19 cellular contexts compared by ENCODE assay signal in genomic region chr11:71364176-71364671, GRCh38.
DNase-seq lines count a peak whose midpoint lies in the region; TF ChIP-seq lines count a peak whose summit lies in the region.
"Had no signal": no experiment of that assay in that cellular context is flagged by ENCODE, and none has a peak within 500 bp of the region (broad histone marks: within the 10 kb centered on the region; RNA-seq: fewer than 3 reads in every experiment).

No MANE protein-coding gene starts in this region.

- H3K36me3 Mint-ChIP-seq in glutamatergic neuron (ENCODE audit: unreplicated experiment) = no peaks in the 10 kb centered on the region
- H3K36me3 Mint-ChIP-seq: neural progenitor cell had no signal

- TF ChIP-seq CTCF in LNCaP clone FGC (IDR thresholded peaks at IDR 0.05; ENCODE audit: control insufficient read depth, extremely low read depth, insufficient read depth) = no peak
- TF ChIP-seq CTCF in glutamatergic neuron (IDR thresholded peaks at IDR 0.05; ENCODE audit: partially characterized antibody, unreplicated experiment) = no peak

- DNase-seq in LNCaP clone FGC (ENCODE audit: low read depth) = peak; percentile 31
- DNase-seq in NCI-H510A (lab: John Stamatoyannopoulos, UW) = peak; percentile 44
- DNase-seq in glutamatergic neuron = peak; percentile 53
- peak; percentile 56 for DNase-seq in retina
- DNase-seq in NCI-H2227 treated with DMSO at 0.1 percent for 48 hours (lab: John Stamatoyannopoulos, UW) = no peak
- DNase-seq in epidermal melanocyte (ENCODE audit: insufficient read length, low spot score) = no peak
- no peak for DNase-seq in AG08395 (ENCODE audit: low spot score)
- no peak for DNase-seq in posterior vena cava (ENCODE audit: low spot score)
- DNase-seq: activated CD4-positive, CD25-positive, alpha-beta regulatory T cell treated with anti-CD3 and anti-CD28 coated beads, Interleukin-2, amount 50 U/mL, for 72 hours; cortex of kidney; DMS153; mesendoderm; NCI-H2081 treated with DMSO at 0.1 percent for 48 hours; SIG-M5; T-helper 2 cell had no signal

- H3K4me1 Mint-ChIP-seq in glutamatergic neuron (ENCODE audit: low read depth, unreplicated experiment) = peaks cover 3% of the 10 kb centered on the region
- H3K4me1 Mint-ChIP-seq: neural progenitor cell had no signal

- peaks cover 4% of the 10 kb centered on the region for H3K9me3 Mint-ChIP-seq in glutamatergic neuron (ENCODE audit: unreplicated experiment)
- H3K9me3 Mint-ChIP-seq: neural progenitor cell had no signal

- H3K4me3 ChIP-seq in LNCaP clone FGC (ENCODE audit: low read depth, low read length) = no peak overlapping the region
- H3K4me3 ChIP-seq: ascending aorta; BLaER1 treated with 17β-estradiol and CSF1 and Interleukin-3, amounts not matched to agents 10 nM and 100 nM; HAP-1; neural progenitor cell had no signal

- H3K27me3 Mint-ChIP-seq in glutamatergic neuron (ENCODE audit: unreplicated experiment) = peaks cover 4% of the 10 kb centered on the region

- no peak overlapping the region for H3K4me3 Mint-ChIP-seq in glutamatergic neuron (ENCODE audit: unreplicated experiment)
- H3K4me3 Mint-ChIP-seq: neural progenitor cell had no signal

- intact Hi-C loops in posterior vena cava (cut with DNase I) = no loop called here

- peak overlapping the region; percentile 67 for H3K27ac Mint-ChIP-seq in glutamatergic neuron (ENCODE audit: unreplicated experiment)
- H3K27ac Mint-ChIP-seq: neural progenitor cell had no signal

Comparison
In these comparisons a context has a peak if more than half of its experiments do, and no peak if none do; other contexts are left out.
1. DNase-seq: peak in LNCaP clone FGC (single experiment), NCI-H510A (single experiment), glutamatergic neuron (single experiment) and retina (single experiment); none in NCI-H2227 treated with DMSO at 0.1 percent for 48 hours (single experiment), epidermal melanocyte (single experiment), AG08395 (single experiment) and posterior vena cava (single experiment).